In the genomic region with DNA sequence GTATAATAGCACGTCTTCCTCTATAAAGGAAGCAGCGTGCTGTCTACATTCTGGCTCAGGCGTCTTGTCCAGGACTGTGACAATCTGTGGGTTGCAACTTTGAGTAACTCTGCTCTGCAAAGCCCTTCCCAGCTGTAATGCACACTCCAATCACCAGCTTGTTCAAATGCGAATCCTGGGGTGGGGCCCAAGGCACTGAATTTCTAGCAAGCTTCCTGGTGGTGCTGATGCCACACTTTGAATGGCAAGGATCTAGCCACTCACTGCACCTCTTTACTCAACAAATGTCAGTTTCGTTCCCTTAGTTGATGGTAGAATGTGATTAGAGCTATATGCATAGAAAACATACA, we compare ENCODE assay signal across 26 cellular contexts.
"Had no signal": no experiment of that assay in that cellular context is flagged by ENCODE, and none has a peak within 500 bp of the region (broad histone marks: within the 10 kb centered on the region; RNA-seq: fewer than 3 reads in every experiment).

No MANE protein-coding gene starts in this region.

- FAIRE-seq: TTC549 had no signal

- H3K4me3 Mint-ChIP-seq: activated CD4-positive, alpha-beta memory T cell treated with anti-CD3 and anti-CD28 coated beads for 36 hours; activated CD4-positive, alpha-beta T cell treated with anti-CD3 and anti-CD28 coated beads, Interleukin-2, amount 10 ng/mL, durations not matched to agents 24 days and 14 days; activated T-cell treated with anti-CD3 and anti-CD28 coated beads, Interleukin-2, amount 50 U/mL, for 4 hours; activated T-helper 17 cell treated with anti-CD3 and anti-CD28 coated beads, Interleukin-2, amount 50 U/mL, for 72 hours; central memory CD8-positive, alpha-beta T cell; dendritic cell treated with granulocyte-macrophage colony-stimulating factor and Interleukin-4, amounts not matched to agents 40 ng/mL and 50 ng/mL, for 4 days; nephron; stimulated activated effector memory CD8-positive, alpha-beta T cell treated with anti-CD3 and anti-CD28 coated beads, Interleukin-12 subunit alpha, Interleukin-12 subunit beta, amount 100 ng/mL, for 72 hours; stimulated activated naive CD8-positive, alpha-beta T cell treated with anti-CD3 and anti-CD28 coated beads, Interleukin-15, Interleukin-2, amounts not matched to agents 100 ng/mL and 50 ng/mL, for 24 hours had no signal

- H3K27ac Mint-ChIP-seq: activated CD4-positive, alpha-beta memory T cell treated with anti-CD3 and anti-CD28 coated beads for 36 hours; activated CD4-positive, alpha-beta T cell treated with anti-CD3 and anti-CD28 coated beads, Interleukin-2, amount 10 ng/mL, durations not matched to agents 24 days and 14 days; activated naive CD4-positive, alpha-beta T cell treated with anti-CD3 and anti-CD28 coated beads, Interleukin-2, amount 50 U/mL, for 72 hours; activated T-helper 17 cell treated with anti-CD3 and anti-CD28 coated beads, Interleukin-2, amount 50 U/mL, for 72 hours; dendritic cell treated with granulocyte-macrophage colony-stimulating factor and Interleukin-4, amounts not matched to agents 40 ng/mL and 50 ng/mL, for 4 days; nephron; stimulated activated effector memory CD8-positive, alpha-beta T cell treated with anti-CD3 and anti-CD28 coated beads, Interleukin-12 subunit alpha, Interleukin-12 subunit beta, amount 100 ng/mL, for 72 hours; stimulated activated naive CD8-positive, alpha-beta T cell treated with anti-CD3 and anti-CD28 coated beads, Interleukin-15, Interleukin-2, amounts not matched to agents 100 ng/mL and 50 ng/mL, for 24 hours had no signal

- H3K4me1 Mint-ChIP-seq: activated CD4-positive, alpha-beta T cell treated with anti-CD3 and anti-CD28 coated beads, Interleukin-2, amount 10 ng/mL, durations not matched to agents 24 days and 14 days; activated T-helper 17 cell treated with anti-CD3 and anti-CD28 coated beads, Interleukin-2, amount 50 U/mL, for 72 hours had no signal

- H3K4me1 ChIP-seq: breast epithelium, esophagus muscularis mucosa, foreskin keratinocyte, lower lobe of right lung had no signal

- H3K36me3 Mint-ChIP-seq: activated CD4-positive, alpha-beta memory T cell treated with anti-CD3 and anti-CD28 coated beads for 36 hours; activated naive CD4-positive, alpha-beta T cell treated with anti-CD3 and anti-CD28 coated beads, Interleukin-2, amount 50 U/mL, for 72 hours had no signal

- H3K27me3 ChIP-seq: breast epithelium, esophagus muscularis mucosa, foreskin keratinocyte, heart left ventricle, thyroid gland, upper lobe of left lung had no signal

- H3K9me3 ChIP-seq: breast epithelium, esophagus muscularis mucosa, heart left ventricle, lower lobe of right lung, thyroid gland, upper lobe of left lung had no signal

- H3K27me3 Mint-ChIP-seq: activated CD4-positive, alpha-beta memory T cell treated with anti-CD3 and anti-CD28 coated beads for 36 hours; activated CD4-positive, alpha-beta T cell treated with anti-CD3 and anti-CD28 coated beads, Interleukin-2, amount 10 ng/mL, durations not matched to agents 24 days and 14 days; activated T-helper 17 cell treated with anti-CD3 and anti-CD28 coated beads, Interleukin-2, amount 50 U/mL, for 72 hours; central memory CD8-positive, alpha-beta T cell; dendritic cell treated with granulocyte-macrophage colony-stimulating factor and Interleukin-4, amounts not matched to agents 40 ng/mL and 50 ng/mL, for 4 days; stimulated activated naive CD8-positive, alpha-beta T cell treated with anti-CD3 and anti-CD28 coated beads, Interleukin-15, Interleukin-2, amounts not matched to agents 100 ng/mL and 50 ng/mL, for 24 hours had no signal

- H3K4me3 ChIP-seq: breast epithelium, esophagus muscularis mucosa, heart left ventricle, lower lobe of right lung, skin epidermis, thyroid gland, upper lobe of left lung had no signal

- H3K9me3 Mint-ChIP-seq: activated CD4-positive, alpha-beta memory T cell treated with anti-CD3 and anti-CD28 coated beads for 36 hours; activated CD4-positive, alpha-beta T cell treated with anti-CD3 and anti-CD28 coated beads, Interleukin-2, amount 10 ng/mL, durations not matched to agents 24 days and 14 days; activated naive CD4-positive, alpha-beta T cell treated with anti-CD3 and anti-CD28 coated beads, Interleukin-2, amount 50 U/mL, for 72 hours; activated T-cell treated with anti-CD3 and anti-CD28 coated beads, Interleukin-2, amount 50 U/mL, for 4 hours; activated T-helper 17 cell treated with anti-CD3 and anti-CD28 coated beads, Interleukin-2, amount 50 U/mL, for 72 hours; central memory CD8-positive, alpha-beta T cell; dendritic cell treated with granulocyte-macrophage colony-stimulating factor and Interleukin-4, amounts not matched to agents 40 ng/mL and 50 ng/mL, for 4 days; nephron; stimulated activated effector memory CD8-positive, alpha-beta T cell treated with anti-CD3 and anti-CD28 coated beads, Interleukin-12 subunit alpha, Interleukin-12 subunit beta, amount 100 ng/mL, for 72 hours; stimulated activated naive CD8-positive, alpha-beta T cell treated with anti-CD3 and anti-CD28 coated beads, Interleukin-15, Interleukin-2, amounts not matched to agents 100 ng/mL and 50 ng/mL, for 24 hours had no signal

- H3K36me3 ChIP-seq: breast epithelium, heart left ventricle, lower lobe of right lung, thyroid gland, upper lobe of left lung had no signal

- DNase-seq: activated CD4-positive, alpha-beta T cell treated with anti-CD3 and anti-CD28 coated beads, Interleukin-2, amount 10 ng/mL, durations not matched to agents 24 days and 14 days; activated naive CD4-positive, alpha-beta T cell; activated T-cell treated with anti-CD3 and anti-CD28 coated beads, Interleukin-2, amount 50 U/mL, for 4 hours; foreskin keratinocyte; heart left ventricle; hypothalamus; lower lobe of right lung; stimulated activated CD4-positive, alpha-beta T cell treated with anti-CD3 and anti-CD28 coated beads, Interleukin-4, amount 100 ng/mL, for 24 hours; substantia nigra; T-helper 1 cell; thyroid gland; upper lobe of left lung had no signal

- H3K27ac ChIP-seq: breast epithelium, esophagus muscularis mucosa, foreskin keratinocyte, heart left ventricle, lower lobe of right lung, skin epidermis, thyroid gland, upper lobe of left lung had no signal

- ATAC-seq: activated naive CD4-positive, alpha-beta T cell treated with anti-CD3 and anti-CD28 coated beads, Interleukin-2, amount 50 U/mL, for 72 hours; activated T-cell treated with anti-CD3 and anti-CD28 coated beads, Interleukin-2, amount 50 U/mL, for 4 hours; activated T-helper 17 cell treated with anti-CD3 and anti-CD28 coated beads, Interleukin-2, amount 50 U/mL, for 72 hours; foreskin keratinocyte; heart left ventricle; left lobe of liver; lower lobe of right lung; sciatic nerve; stimulated activated effector memory CD8-positive, alpha-beta T cell treated with anti-CD3 and anti-CD28 coated beads, Interleukin-12 subunit alpha, Interleukin-12 subunit beta, amount 100 ng/mL, for 72 hours had no signal
